In the genomic region with DNA sequence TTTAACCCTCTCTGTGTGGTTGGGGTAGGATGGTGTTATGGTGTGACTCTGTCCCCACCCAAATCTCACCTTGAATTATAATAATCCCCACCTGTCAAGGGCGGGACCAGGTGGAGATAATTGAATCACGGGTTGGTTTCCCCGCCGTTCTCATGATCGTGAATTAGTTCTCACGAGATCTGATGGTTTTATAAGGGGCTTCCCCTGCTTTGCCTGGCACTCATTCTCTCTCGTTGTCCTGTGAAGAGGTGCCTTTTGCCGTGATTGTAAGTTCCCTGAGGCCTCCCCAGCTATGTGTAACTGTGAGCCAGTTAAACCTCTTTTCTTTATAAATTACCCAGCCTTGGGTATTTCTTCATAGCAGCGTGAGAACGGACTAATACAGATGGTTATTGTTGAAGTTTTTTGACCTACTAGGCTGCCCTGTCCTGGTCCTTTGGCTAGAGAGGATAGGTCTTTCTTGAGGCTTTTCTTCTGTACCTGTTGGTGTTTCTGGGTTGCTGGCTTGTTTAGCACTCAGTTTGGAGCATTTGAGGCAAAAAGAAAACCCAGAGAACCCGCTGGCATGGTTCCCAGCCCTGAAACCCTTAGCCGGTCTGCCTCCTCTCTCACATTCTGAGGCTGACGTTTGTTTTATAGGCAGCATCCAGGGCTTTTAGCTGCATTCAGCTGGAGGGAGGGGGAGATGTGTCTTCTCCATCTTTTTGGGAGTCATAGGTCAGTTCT, we compare ENCODE assay signal across 8 cellular contexts.
A peak's percentile ranks its signal among the peaks of the same experiment; 100 is the strongest.
DNase-seq lines count a peak whose midpoint lies in the region; TF ChIP-seq lines count a peak whose summit lies in the region.

No MANE protein-coding gene starts in this region.

- no peak overlapping the region for H3K4me2 ChIP-seq in fibroblast of lung (ENCODE audit: extremely low read depth, insufficient read depth, low read length)

- H3K9ac ChIP-seq in fibroblast of lung (ENCODE audit: insufficient read depth, low read length) = no peak overlapping the region

- peaks cover 80% of the 10 kb centered on the region for H3K79me2 ChIP-seq in fibroblast of lung (ENCODE audit: control insufficient read depth, insufficient read depth, low read length)

- H3K4me1 ChIP-seq in fibroblast of lung (ENCODE audit: control insufficient read depth, extremely low read depth, insufficient read depth, low read length) (peaks cover 17% of the 10 kb centered on the region), stomach (peaks cover 24 to 65% (median 44%) of the 10 kb centered on the region in 4 donors)

- DNase-seq in NCI-H345 (lab: John Stamatoyannopoulos, UW) (peak; percentile 10), NCI-H345 treated with DMSO at 0.1 percent for 48 hours (lab: John Stamatoyannopoulos, UW; ENCODE audit: unreplicated experiment) (no peak), NCI-H1105 (lab: John Stamatoyannopoulos, UW) (peak; percentile 11), fibroblast of lung (ENCODE audit: low read depth in 2 of 2) (peak; percentile 20 to 37), stomach (no peak), HFFc6 (no peak), RWPE1 (ENCODE audit: low spot score) (no peak)
- no peak for DNase-seq in stimulated activated CD4-positive, alpha-beta T cell treated with anti-CD3 and anti-CD28 coated beads, Interleukin-4, amount 100 ng/mL, for 24 hours

- no peaks in the 10 kb centered on the region for H3K36me3 ChIP-seq in fibroblast of lung (ENCODE audit: control insufficient read depth, insufficient read depth, low read length)
- H3K36me3 ChIP-seq in stomach = peaks cover 0 to 8% (median 1%) of the 10 kb centered on the region in 4 donors

- no peak overlapping the region for H3K4me3 Mint-ChIP-seq in HFFc6

- TF ChIP-seq EP300 in stomach (IDR thresholded peaks at IDR 0.05) = no peak

- H3K4me3 ChIP-seq in fibroblast of lung (replicated peaks in 1 of 4; ENCODE audit: control extremely low read depth in 1 of 4, insufficient read depth in 1 of 4, low read depth in 3 of 4, low read length in 4 of 4) (no peak overlapping the region), stomach (no peak overlapping the region)

- H3K9me3 ChIP-seq in fibroblast of lung (ENCODE audit: control insufficient read depth, insufficient read depth, low read depth, low read length) (no peaks in the 10 kb centered on the region), stomach (no peaks in the 10 kb centered on the region)

- POLR2A ChIA-PET in RWPE1 (lab: Yijun Ruan, JAX; ENCODE audit: low non-redundant PET) = no interaction called here

- no peaks in the 10 kb centered on the region for H3K9me3 Mint-ChIP-seq in HFFc6

- CTCF ChIA-PET in RWPE1 (lab: Yijun Ruan, JAX) = interaction anchor here (0.7 kb wide), 1 partner anchor 32 kb away, joined by 3 read pairs; no protein-coding TSS in a partner anchor

- no peak overlapping the region for H3K27ac Mint-ChIP-seq in HFFc6

- peaks cover 3% of the 10 kb centered on the region; the same call in 1 of the 2 replicates for H3K27me3 Mint-ChIP-seq in HFFc6 (ENCODE audit: insufficient read depth)

- H3K27me3 ChIP-seq in fibroblast of lung (ENCODE audit: control insufficient read depth, insufficient read depth, low read length) (no peaks in the 10 kb centered on the region), stomach (no peaks in the 10 kb centered on the region)

- H4K20me1 ChIP-seq in fibroblast of lung (ENCODE audit: control insufficient read depth, extremely low read depth, insufficient read depth, low read length) = no peaks in the 10 kb centered on the region

- no peak overlapping the region for H2AFZ ChIP-seq in fibroblast of lung (ENCODE audit: low read length)

- no peak for TF ChIP-seq POLR2A in stomach (IDR thresholded peaks at IDR 0.05)

- H3K36me3 Mint-ChIP-seq in HFFc6 (ENCODE audit: low read depth) = peaks cover 16% of the 10 kb centered on the region

- peaks cover 51% of the 10 kb centered on the region for H3K4me1 Mint-ChIP-seq in HFFc6 (ENCODE audit: low read depth)

- intact Hi-C loops in stomach (cut with DNase I; ENCODE audit: low total_unique reads) = no loop called here

- TF ChIP-seq CTCF in fibroblast of lung (conservative IDR thresholded peaks at IDR 0.05 in 1 of 2, IDR thresholded peaks at IDR 0.05 in 1 of 2; ENCODE audit: low read depth in 1 of 2, low read length in 2 of 2) (no peak), stomach (IDR thresholded peaks at IDR 0.05) (no peak), HFFc6 (IDR thresholded peaks at IDR 0.05) (no peak), RWPE1 (conservative IDR thresholded peaks at IDR 0.05; ENCODE audit: low read depth) (no peak)

- peak overlapping the region; percentile 24 for H3K27ac ChIP-seq in fibroblast of lung (ENCODE audit: insufficient read depth, low read length)
- peak overlapping the region in 4 of 5 donors; percentile 27 to 69 (median 42) for H3K27ac ChIP-seq in stomach
- H3K27ac ChIP-seq in RWPE1 = no peak overlapping the region

- 67 to 82% (median 75%) methylated on average over 13 of the region's 13 CpGs for WGBS in stomach, 5 donors

Comparison
In these comparisons a context has a peak if more than half of its experiments do, and no peak if none do; other contexts are left out.
1. DNase-seq: peak in NCI-H345 (single experiment), NCI-H1105 (single experiment) and fibroblast of lung (2 of 2); none in NCI-H345 treated with DMSO at 0.1 percent for 48 hours (single experiment), stomach (single experiment), HFFc6 (single experiment), RWPE1 (single experiment) and stimulated activated CD4-positive, alpha-beta T cell treated with anti-CD3 and anti-CD28 coated beads, Interleukin-4, amount 100 ng/mL, for 24 hours (single experiment).